In genomic region chr6:33809619-33810018, GRCh38 we compare ENCODE assay signal across 1 cellular context.
TF ChIP-seq lines count a peak whose summit lies in the region.

No MANE protein-coding gene starts in this region.

TF ChIP-seq in GM23338, 12 proteins besides CTCF, POLR2A, EP300 and RAD21 (continued from another document):
- no peak for TF ChIP-seq ZNF462 (CRISPR knock-in tag; IDR thresholded peaks at IDR 0.05)
- no peak for TF ChIP-seq EZH2 (IDR thresholded peaks at IDR 0.05; ENCODE audit: low read depth, unreplicated experiment)
- TF ChIP-seq ETS1 (IDR thresholded peaks at IDR 0.05), result no peak
- TF ChIP-seq NANOG (IDR thresholded peaks at IDR 0.05; ENCODE audit: borderline replicate concordance), result no peak
- no peak for TF ChIP-seq EZH2phosphoT487 (IDR thresholded peaks at IDR 0.05; ENCODE audit: unreplicated experiment)
- no peak for TF ChIP-seq POLR2AphosphoS5 (IDR thresholded peaks at IDR 0.05; ENCODE audit: low read depth)
- no peak for TF ChIP-seq REST (IDR thresholded peaks at IDR 0.05; ENCODE audit: unreplicated experiment)
